16 cellular contexts compared by ENCODE assay signal in genomic region chr18:48894266-48894600, GRCh38.
"Had no signal": no experiment of that assay in that cellular context is flagged by ENCODE, and none has a peak within 500 bp of the region (broad histone marks: within the 10 kb centered on the region; RNA-seq: fewer than 3 reads in every experiment).

No MANE protein-coding gene starts in this region.

- H3K4me3 Mint-ChIP-seq: dendritic cell treated with granulocyte-macrophage colony-stimulating factor and Interleukin-4, amounts not matched to agents 40 ng/mL and 50 ng/mL, for 4 days; effector memory CD8-positive, alpha-beta T cell; naive B cell; nephron; type B pancreatic cell had no signal

- H3K36me3 ChIP-seq: esophagus squamous epithelium had no signal

- H3K9me3 Mint-ChIP-seq: dendritic cell treated with granulocyte-macrophage colony-stimulating factor and Interleukin-4, amounts not matched to agents 40 ng/mL and 50 ng/mL, for 4 days; effector memory CD8-positive, alpha-beta T cell; type B pancreatic cell had no signal

- H3K36me3 Mint-ChIP-seq: naive B cell, type B pancreatic cell had no signal

- H3K27me3 Mint-ChIP-seq: dendritic cell treated with granulocyte-macrophage colony-stimulating factor and Interleukin-4, amounts not matched to agents 40 ng/mL and 50 ng/mL, for 4 days; effector memory CD8-positive, alpha-beta T cell; type B pancreatic cell had no signal

- H3K9me3 ChIP-seq: esophagus squamous epithelium, psoas muscle had no signal

- H3K4me1 ChIP-seq: parathyroid adenoma, psoas muscle had no signal

- DNase-seq: effector memory CD8-positive, alpha-beta T cell; esophagus squamous epithelium; foreskin fibroblast; kidney; left ventricle myocardium superior; mesendoderm; naive B cell; psoas muscle; stimulated activated CD4-positive, alpha-beta T cell treated with anti-CD3 and anti-CD28 coated beads, Interleukin-2, amount 100 ng/mL, for 48 hours; stimulated activated naive CD4-positive, alpha-beta T cell treated with Interleukin-2 at 50 U/mL for 16 hours had no signal

- ATAC-seq: effector memory CD8-positive, alpha-beta T cell; left ventricle myocardium superior; psoas muscle had no signal

- H3K9ac ChIP-seq: parathyroid adenoma had no signal

- H3K27me3 ChIP-seq: esophagus squamous epithelium, hepatocyte had no signal

- H3K4me2 ChIP-seq: hepatocyte had no signal

- H2AFZ ChIP-seq: hepatocyte, parathyroid adenoma had no signal

- H3K27ac ChIP-seq: hepatocyte, parathyroid adenoma, psoas muscle had no signal

- H3K4me3 ChIP-seq: esophagus squamous epithelium, hepatocyte, lung, psoas muscle had no signal

- H3K79me2 ChIP-seq: hepatocyte, parathyroid adenoma had no signal
